19 cellular contexts compared by ENCODE assay signal in the genomic region with DNA sequence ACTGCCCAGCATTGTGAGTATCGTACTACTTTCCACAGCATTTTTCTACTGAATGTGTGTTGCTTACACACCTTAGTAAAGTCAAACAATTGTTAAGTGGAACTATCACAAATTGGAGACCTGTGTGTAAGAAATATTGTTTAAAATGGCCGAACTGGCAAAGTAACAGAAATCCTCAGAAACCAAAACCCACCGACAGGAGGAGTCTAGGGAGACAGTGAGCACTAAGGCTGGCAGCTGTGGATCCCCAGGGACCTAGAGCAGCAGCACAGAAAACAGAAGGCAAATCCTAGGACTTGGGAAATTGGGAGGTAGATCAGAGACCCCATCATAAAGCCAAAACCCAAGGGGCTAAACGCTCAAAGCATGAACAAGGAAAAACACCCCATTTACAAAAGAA.
A peak's percentile ranks its signal among the peaks of the same experiment; 100 is the strongest.
DNase-seq lines count a peak whose midpoint lies in the region; ATAC-seq and TF ChIP-seq lines count a peak whose summit lies in the region.
"Had no signal": no experiment of that assay in that cellular context is flagged by ENCODE, and none has a peak within 500 bp of the region (broad histone marks: within the 10 kb centered on the region; RNA-seq: fewer than 3 reads in every experiment).

No MANE protein-coding gene starts in this region.

- H3K4me3 Mint-ChIP-seq in endodermal cell = no peak overlapping the region
- H3K4me3 Mint-ChIP-seq: activated naive CD8-positive, alpha-beta T cell treated with anti-CD3 and anti-CD28 coated beads, Interleukin-2, amount 10 ng/mL, durations not matched to agents 7 days and 5 days; B cell had no signal

- no peak for TF ChIP-seq POLR2A in esophagus muscularis mucosa (IDR thresholded peaks at IDR 0.05; ENCODE audit: low read depth)

- 86% methylated on average over 4 of the region's 4 CpGs; no CpG with 5 or more reads in 1 of the 2 experiments for WGBS in endodermal cell (ENCODE audit: insufficient coverage in 1 of 2, insufficient read length in 1 of 2), 2 experiments
- 84% methylated on average over 4 of the region's 4 CpGs for WGBS in esophagus muscularis mucosa

- H3K4me1 ChIP-seq in endodermal cell (ENCODE audit: control insufficient read depth, insufficient read depth, low read length) (no peaks in the 10 kb centered on the region), esophagus muscularis mucosa (peaks cover 24 to 39% (median 29%) of the 10 kb centered on the region in 4 donors)
- H3K4me1 ChIP-seq: colonic mucosa had no signal

- peak; percentile 5 for DNase-seq in Daoy (ENCODE audit: low read depth)
- peak; percentile 18 for DNase-seq in NCI-H2171 (lab: John Stamatoyannopoulos, UW)
- peak; percentile 61 for DNase-seq in endodermal cell
- DNase-seq in myocyte (ENCODE audit: low read depth) = peak; percentile 40
- DNase-seq in activated CD4-positive, alpha-beta T cell treated with anti-CD3 and anti-CD28 coated beads for 4 hours = no peak
- no peak for DNase-seq in esophagus muscularis mucosa (ENCODE audit: extremely low spot score)
- DNase-seq: activated naive CD8-positive, alpha-beta T cell treated with anti-CD3 and anti-CD28 coated beads, Interleukin-2, amount 10 ng/mL, durations not matched to agents 7 days and 5 days; colonic mucosa; DND-41; midbrain; NCI-H446; OCI-M1; stimulated activated CD4-positive, alpha-beta T cell treated with anti-CD3 and anti-CD28 coated beads, Interleukin-2, amount 100 ng/mL, for 48 hours; T-helper 1 cell; transverse colon had no signal

- TF ChIP-seq EP300 in esophagus muscularis mucosa (IDR thresholded peaks at IDR 0.05) = no peak

- H3K9ac ChIP-seq in endodermal cell (ENCODE audit: extremely low read depth, low read length, poor library complexity, severe bottlenecking) = no peak overlapping the region

- H3K4me1 Mint-ChIP-seq in endodermal cell = peaks cover 5% of the 10 kb centered on the region

- no peaks in the 10 kb centered on the region for H3K27me3 Mint-ChIP-seq in endodermal cell (ENCODE audit: insufficient read depth)
- H3K27me3 Mint-ChIP-seq: activated naive CD8-positive, alpha-beta T cell treated with anti-CD3 and anti-CD28 coated beads, Interleukin-2, amount 10 ng/mL, durations not matched to agents 7 days and 5 days; B cell had no signal

- intact Hi-C loops in esophagus muscularis mucosa (cut with DNase I) = no loop called here

- H3K9me3 ChIP-seq in endodermal cell (ENCODE audit: control insufficient read depth, low read length) (no peaks in the 10 kb centered on the region), esophagus muscularis mucosa (peaks cover 0 to 7% (median 0%) of the 10 kb centered on the region in 4 donors)
- H3K9me3 ChIP-seq: colonic mucosa, transverse colon had no signal

- TF ChIP-seq CTCF in endodermal cell (conservative IDR thresholded peaks at IDR 0.05) (peak; percentile 72), esophagus muscularis mucosa (IDR thresholded peaks at IDR 0.05) (peak in 1 of 3 experiments; percentile 6)

- H3K4me3 ChIP-seq in endodermal cell (ENCODE audit: low read length) = no peak overlapping the region
- no peak overlapping the region for H3K4me3 ChIP-seq in esophagus muscularis mucosa
- H3K4me3 ChIP-seq: colonic mucosa, transverse colon had no signal

- H3K27ac ChIP-seq in endodermal cell (ENCODE audit: low read depth, low read length) (no peak overlapping the region), esophagus muscularis mucosa (replicated peaks in 1 of 4) (no peak overlapping the region)
- H3K27ac ChIP-seq: colonic mucosa, transverse colon had no signal

- ATAC-seq in GM19351 (IDR thresholded peaks at IDR 0.05; ENCODE audit: unreplicated experiment) (no peak), HG02852 (IDR thresholded peaks at IDR 0.05; ENCODE audit: unreplicated experiment) (no peak)
- ATAC-seq: activated CD4-positive, CD25-positive, alpha-beta regulatory T cell treated with anti-CD3 and anti-CD28 coated beads, Interleukin-2, amount 50 U/mL, for 24 hours had no signal

- H3K36me3 ChIP-seq in endodermal cell (ENCODE audit: control insufficient read depth, insufficient read depth, low read length) (no peaks in the 10 kb centered on the region), esophagus muscularis mucosa (no peaks in the 10 kb centered on the region)
- H3K36me3 ChIP-seq: colonic mucosa, transverse colon had no signal

- peaks cover 2% of the 10 kb centered on the region for H3K9me3 Mint-ChIP-seq in endodermal cell

- H3K36me3 Mint-ChIP-seq in endodermal cell (ENCODE audit: low read depth) = no peaks in the 10 kb centered on the region

- H3K27me3 ChIP-seq in endodermal cell (ENCODE audit: control insufficient read depth, insufficient read depth, low read length, poor library complexity, severe bottlenecking) (no peaks in the 10 kb centered on the region), esophagus muscularis mucosa (no peaks in the 10 kb centered on the region)
- H3K27me3 ChIP-seq: colonic mucosa, transverse colon had no signal

- H3K27ac Mint-ChIP-seq in endodermal cell = no peak overlapping the region
- H3K27ac Mint-ChIP-seq: activated naive CD8-positive, alpha-beta T cell treated with anti-CD3 and anti-CD28 coated beads, Interleukin-2, amount 10 ng/mL, durations not matched to agents 7 days and 5 days; B cell had no signal

Comparison
In these comparisons a context has a peak if more than half of its experiments do, and no peak if none do; other contexts are left out.
1. DNase-seq: peak in Daoy (single experiment), NCI-H2171 (single experiment), endodermal cell (single experiment) and myocyte (single experiment); none in activated CD4-positive, alpha-beta T cell treated with anti-CD3 and anti-CD28 coated beads for 4 hours (0 of 2) and esophagus muscularis mucosa (single experiment).